ENCODE assay signal across 8 cellular contexts in the genomic region with DNA sequence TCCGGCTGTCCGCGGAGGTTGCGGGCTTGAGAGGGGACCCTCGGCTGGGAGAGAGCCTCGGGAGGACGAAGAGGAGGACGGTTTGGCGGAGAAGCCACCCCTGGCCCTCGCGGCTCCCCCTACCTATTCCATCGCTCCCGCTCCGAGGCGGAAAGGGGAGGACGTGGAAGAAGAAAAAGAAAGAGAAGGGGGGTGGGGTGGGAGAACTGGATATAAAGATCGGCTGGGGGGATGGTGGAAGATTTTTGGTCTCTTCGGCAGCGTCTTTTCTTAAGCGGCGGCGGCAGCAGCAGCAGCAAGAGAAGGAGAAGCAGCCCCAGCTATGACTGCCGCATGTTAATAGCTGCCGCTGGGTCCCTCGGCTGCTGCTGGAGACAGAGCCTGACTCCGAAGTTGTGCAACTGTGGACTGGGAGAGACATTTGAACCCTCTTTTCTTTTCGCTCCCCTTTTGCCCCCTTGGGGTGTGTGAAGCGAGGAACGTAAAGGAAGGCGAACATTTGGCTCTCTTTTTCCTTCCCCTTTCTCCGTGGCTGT. TPM values are rescaled to one million over a fixed set of nuclear protein-coding genes. Genes with fewer than 3 reads are reported as not detected.
A peak's percentile ranks its signal among the peaks of the same experiment; 100 is the strongest.
DNase-seq lines count a peak whose midpoint lies in the region; ATAC-seq and TF ChIP-seq lines count a peak whose summit lies in the region.

No MANE protein-coding gene starts in this region.

- H3K36me3 ChIP-seq in HUES6 (ENCODE audit: control insufficient read depth, insufficient read depth, low read length) (no peaks in the 10 kb centered on the region), adrenal gland (replicated peaks in 1 of 2) (no peaks in the 10 kb centered on the region), sigmoid colon (no peaks in the 10 kb centered on the region)

- TF ChIP-seq EP300 in sigmoid colon (IDR thresholded peaks at IDR 0.05): no peak

- no peak for TF ChIP-seq CTCF in adrenal gland (IDR thresholded peaks at IDR 0.05)
- TF ChIP-seq CTCF in sigmoid colon (IDR thresholded peaks at IDR 0.05): no peak

- DNase-seq in adrenal gland: peak; percentile 16 to 51 (median 37)
- peak; percentile 27 to 65 for DNase-seq in hippocampal formation (lab: John Stamatoyannopoulos, UW)
- no peak for DNase-seq in sigmoid colon
- DNase-seq in KG1 (lab: John Stamatoyannopoulos, UW): no peak
- no peak for DNase-seq in activated naive CD4-positive, alpha-beta T cell treated with Interleukin-2 at 50 U/mL for 16 hours
- no peak for DNase-seq in HCEC 1CT

- H3K4me1 ChIP-seq in HUES6 (ENCODE audit: control insufficient read depth, insufficient read depth, low read length): peaks cover 25% of the 10 kb centered on the region; the same call in 1 of the 2 replicates
- peaks cover 0 to 8% of the 10 kb centered on the region in 2 donors for H3K4me1 ChIP-seq in adrenal gland (replicated peaks in 1 of 2)
- H3K4me1 ChIP-seq in sigmoid colon: peaks cover 0 to 34% (median 25%) of the 10 kb centered on the region in 4 donors

- H3K27ac ChIP-seq in HUES6 (ENCODE audit: low read depth, low read length) (no peak overlapping the region), adrenal gland (peak overlapping the region in 3 of 5 donors; percentile 29 to 47 (median 43)), sigmoid colon (peak overlapping the region; percentile 14 to 53 (median 40))

- H3K9me3 ChIP-seq in HUES6 (ENCODE audit: control insufficient read depth, insufficient read depth, low read depth, low read length) (no peaks in the 10 kb centered on the region), adrenal gland (replicated peaks in 1 of 3) (no peaks in the 10 kb centered on the region), sigmoid colon (no peaks in the 10 kb centered on the region)

- no peak for ATAC-seq in HG03039 (IDR thresholded peaks at IDR 0.05; ENCODE audit: unreplicated experiment)

- peak overlapping the region; percentile 84 for H3K4me3 ChIP-seq in HUES6 (ENCODE audit: low read depth, low read length)
- H3K4me3 ChIP-seq in adrenal gland: peak overlapping the region; percentile 15 to 69 (median 42)
- H3K4me3 ChIP-seq in sigmoid colon: peak overlapping the region; percentile 37 to 55 (median 50)

- peak overlapping the region; percentile 61 for H3K9ac ChIP-seq in HUES6 (ENCODE audit: low read length)

- H3K27me3 ChIP-seq in HUES6 (ENCODE audit: control insufficient read depth, insufficient read depth, low read length) (peaks cover 64% of the 10 kb centered on the region), adrenal gland (no peaks in the 10 kb centered on the region), sigmoid colon (peaks cover 17 to 54% (median 22%) of the 10 kb centered on the region in 3 donors)

- TF ChIP-seq POLR2A in adrenal gland (IDR thresholded peaks at IDR 0.05) (no peak), sigmoid colon (IDR thresholded peaks at IDR 0.05) (no peak)

- 0 to 1% (median 1%) methylated on average over 31 of the region's 31 CpGs for WGBS in adrenal gland, 4 donors
- 2 to 4% methylated on average over 30 to 31 of the region's 31 CpGs for WGBS in sigmoid colon, 2 donors

- intact Hi-C loops in adrenal gland (cut with DNase I): no loop called here
- intact Hi-C loops in sigmoid colon (cut with DNase I): no loop called here

RNA-seq across cellular contexts. Expression of a gene that starts 0.9 kb away (rescaled TPM):
- total RNA-seq in adrenal gland: 10 to 100 TPM; 10.8 to 54.4 (median 24.4) TPM
- 10 to 100 TPM in 1 of 3 donors, 1 to 10 TPM in 2; 2.4 to 13.3 (median 4.6) TPM for polyA plus RNA-seq in adrenal gland
- total RNA-seq in sigmoid colon: 10 to 100 TPM in 1 of 4 donors, 1 to 10 TPM in 3; 5.4 to 11.9 (median 7.9) TPM
- polyA plus RNA-seq in sigmoid colon: under 1 TPM; under 0.01 to 0.99 (median 0.23) TPM

Comparison
In these comparisons a context has a peak if more than half of its experiments do, and no peak if none do; other contexts are left out.
1. DNase-seq: peak in adrenal gland (7 of 7) and hippocampal formation (2 of 2); none in sigmoid colon (single experiment), KG1 (single experiment), activated naive CD4-positive, alpha-beta T cell treated with Interleukin-2 at 50 U/mL for 16 hours (single experiment) and HCEC 1CT (single experiment).
2. Peak in every context shown above with its lines, with median percentiles within 50 percentile points of each other: H3K4me3 ChIP-seq.